20 cellular contexts compared by ENCODE assay signal in the genomic region with DNA sequence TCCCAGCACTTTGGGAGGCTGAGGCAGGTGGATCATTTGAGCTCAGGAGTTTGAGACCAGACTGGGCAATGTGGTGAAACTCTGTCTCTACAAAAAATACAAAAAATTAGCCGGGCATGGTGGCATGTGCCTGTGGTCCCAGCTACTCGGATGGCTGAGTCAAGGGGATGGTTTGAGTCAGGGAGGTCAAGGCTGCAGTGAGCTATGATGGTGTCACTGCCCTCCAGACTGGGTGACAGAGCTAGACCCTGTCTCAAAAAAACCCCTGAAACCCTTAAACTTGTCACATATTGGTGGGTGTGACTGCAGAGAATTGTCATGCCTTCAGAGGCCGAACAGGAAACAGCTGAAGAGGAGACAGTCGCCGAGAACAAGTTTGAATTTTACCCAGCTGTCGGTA. TPM values are rescaled to one million over a fixed set of nuclear protein-coding genes. Genes with fewer than 3 reads are reported as not detected.
A peak's percentile ranks its signal among the peaks of the same experiment; 100 is the strongest.
DNase-seq lines count a peak whose midpoint lies in the region; ATAC-seq and TF ChIP-seq lines count a peak whose summit lies in the region.
"Had no signal": no experiment of that assay in that cellular context is flagged by ENCODE, and none has a peak within 500 bp of the region (broad histone marks: within the 10 kb centered on the region; RNA-seq: fewer than 3 reads in every experiment).

No MANE protein-coding gene starts in this region.

- H3K27me3 Mint-ChIP-seq in activated CD4-positive, alpha-beta memory T cell treated with anti-CD3 and anti-CD28 coated beads for 36 hours, result no peaks in the 10 kb centered on the region
- H3K27me3 Mint-ChIP-seq in activated CD4-positive, alpha-beta memory T cell treated with anti-CD3 and anti-CD28 coated beads, Interleukin-2, amount 10 ng/mL, durations not matched to agents 7 days and 5 days, result no peaks in the 10 kb centered on the region
- no peaks in the 10 kb centered on the region for H3K27me3 Mint-ChIP-seq in activated T-cell treated with anti-CD3 and anti-CD28 coated beads, Interleukin-2, amount 50 U/mL, for 4 hours (ENCODE audit: low read depth)
- peaks cover 0 to 2% (median 0%) of the 10 kb centered on the region in 3 donors for H3K27me3 Mint-ChIP-seq in CD14-positive monocyte (ENCODE audit: low read depth in 3 of 3)
- H3K27me3 Mint-ChIP-seq: IgD-negative memory B cell had no signal

- peaks cover 6% of the 10 kb centered on the region for H3K4me1 Mint-ChIP-seq in activated CD4-positive, alpha-beta memory T cell treated with anti-CD3 and anti-CD28 coated beads for 36 hours (ENCODE audit: low read depth)
- H3K4me1 Mint-ChIP-seq in activated CD4-positive, alpha-beta memory T cell treated with anti-CD3 and anti-CD28 coated beads, Interleukin-2, amount 10 ng/mL, durations not matched to agents 7 days and 5 days, result peaks cover 3% of the 10 kb centered on the region
- peaks cover 12% of the 10 kb centered on the region for H3K4me1 Mint-ChIP-seq in activated T-cell treated with anti-CD3 and anti-CD28 coated beads, Interleukin-2, amount 50 U/mL, for 4 hours (ENCODE audit: low read depth)
- H3K4me1 Mint-ChIP-seq in CD14-positive monocyte, result peaks cover 12% of the 10 kb centered on the region
- H3K4me1 Mint-ChIP-seq: H9 had no signal

- CTCF ChIA-PET in activated CD4-positive, alpha-beta memory T cell treated with anti-CD3 and anti-CD28 coated beads for 36 hours (lab: Charles Lee), result interaction anchor here (1.3 kb wide), 1 partner anchor 18 kb away, joined by 5 read pairs; no protein-coding TSS in a partner anchor
- CTCF ChIA-PET in activated CD4-positive, alpha-beta memory T cell treated with anti-CD3 and anti-CD28 coated beads, Interleukin-2, amount 10 ng/mL, durations not matched to agents 7 days and 5 days (lab: Charles Lee), result no interaction called here

- no peak overlapping the region for H3K4me3 ChIP-seq in ACC112 (ENCODE audit: low read depth, low read length)
- H3K4me3 ChIP-seq: A549 had no signal

- peak overlapping the region; percentile 87; the same call in 1 of the 2 replicates for H3K27ac ChIP-seq in ACC112 (ENCODE audit: low read depth, low read length)
- H3K27ac ChIP-seq: A549 had no signal

- H3K36me3 ChIP-seq in ACC112 (ENCODE audit: insufficient read depth, low read length), result peaks cover 1% of the 10 kb centered on the region; the same call in 1 of the 2 replicates

- H3K27me3 ChIP-seq in ACC112 (ENCODE audit: insufficient read depth, low read length), result no peaks in the 10 kb centered on the region

- H3K9me3 Mint-ChIP-seq in activated CD4-positive, alpha-beta memory T cell treated with anti-CD3 and anti-CD28 coated beads for 36 hours, result no peaks in the 10 kb centered on the region
- H3K9me3 Mint-ChIP-seq in activated CD4-positive, alpha-beta memory T cell treated with anti-CD3 and anti-CD28 coated beads, Interleukin-2, amount 10 ng/mL, durations not matched to agents 7 days and 5 days, result no peaks in the 10 kb centered on the region
- H3K9me3 Mint-ChIP-seq in activated T-cell treated with anti-CD3 and anti-CD28 coated beads, Interleukin-2, amount 50 U/mL, for 4 hours, result no peaks in the 10 kb centered on the region
- no peaks in the 10 kb centered on the region for H3K9me3 Mint-ChIP-seq in CD14-positive monocyte
- H3K9me3 Mint-ChIP-seq: H9, IgD-negative memory B cell had no signal

- ATAC-seq in activated T-cell treated with anti-CD3 and anti-CD28 coated beads, Interleukin-2, amount 50 U/mL, for 4 hours, result peak; percentile 82 to 93
- ATAC-seq in GM21619 (IDR thresholded peaks at IDR 0.05; ENCODE audit: unreplicated experiment), result no peak
- ATAC-seq: A549 had no signal

- peaks cover 4% of the 10 kb centered on the region for H3K36me3 Mint-ChIP-seq in activated CD4-positive, alpha-beta memory T cell treated with anti-CD3 and anti-CD28 coated beads for 36 hours
- peaks cover 9% of the 10 kb centered on the region for H3K36me3 Mint-ChIP-seq in activated CD4-positive, alpha-beta memory T cell treated with anti-CD3 and anti-CD28 coated beads, Interleukin-2, amount 10 ng/mL, durations not matched to agents 7 days and 5 days (ENCODE audit: low read depth)
- peaks cover 16% of the 10 kb centered on the region for H3K36me3 Mint-ChIP-seq in activated T-cell treated with anti-CD3 and anti-CD28 coated beads, Interleukin-2, amount 50 U/mL, for 4 hours (ENCODE audit: insufficient read depth)
- peaks cover 19 to 28% of the 10 kb centered on the region in 2 donors for H3K36me3 Mint-ChIP-seq in CD14-positive monocyte
- H3K36me3 Mint-ChIP-seq: IgD-negative memory B cell had no signal

- POLR2A ChIA-PET in activated CD4-positive, alpha-beta memory T cell treated with anti-CD3 and anti-CD28 coated beads for 36 hours (lab: Charles Lee), result interaction anchor here (0.8 to 1.1 kb wide), 2 partner anchors 14 to 104 kb away, joined by 3 read pairs; a partner anchor contains a TSS
- POLR2A ChIA-PET in activated CD4-positive, alpha-beta memory T cell treated with anti-CD3 and anti-CD28 coated beads, Interleukin-2, amount 10 ng/mL, durations not matched to agents 7 days and 5 days (lab: Charles Lee), result no interaction called here

- peak; percentile 46 for DNase-seq in activated CD4-positive, alpha-beta memory T cell treated with anti-CD3 and anti-CD28 coated beads for 36 hours
- DNase-seq in activated CD4-positive, alpha-beta memory T cell treated with anti-CD3 and anti-CD28 coated beads, Interleukin-2, amount 10 ng/mL, durations not matched to agents 7 days and 5 days, result no peak
- DNase-seq in activated T-cell treated with anti-CD3 and anti-CD28 coated beads, Interleukin-2, amount 50 U/mL, for 4 hours, result no peak
- DNase-seq in stimulated activated CD4-positive, alpha-beta T cell treated with anti-CD3 and anti-CD28 coated beads, Interleukin-4, amount 100 ng/mL, for 24 hours, result peak; percentile 7
- DNase-seq in RPMI8226 (no peak), CD14-positive monocyte (ENCODE audit: low spot score) (no peak)
- DNase-seq: C1 segment of cervical spinal cord, GF-D8, H9, Kasumi-1, MM.1S, NCI-H1105 treated with DMSO at 0.1 percent for 48 hours, NCI-H1694 treated with DMSO at 0.1 percent for 48 hours, NCI-H2107, NCI-H2227 treated with DMSO at 0.1 percent for 48 hours, NCI-H524 treated with DMSO at 0.1 percent for 48 hours had no signal

- TF ChIP-seq CTCF in CD14-positive monocyte (IDR thresholded peaks at IDR 0.05), result no peak

- intact Hi-C loops in activated CD4-positive, alpha-beta memory T cell treated with anti-CD3 and anti-CD28 coated beads for 36 hours (cut with micrococcal nuclease), result no loop called here
- intact Hi-C loops in CD14-positive monocyte (cut with micrococcal nuclease), result no loop called here

- H3K27ac Mint-ChIP-seq in activated CD4-positive, alpha-beta memory T cell treated with anti-CD3 and anti-CD28 coated beads for 36 hours, result no peak overlapping the region
- H3K27ac Mint-ChIP-seq in activated CD4-positive, alpha-beta memory T cell treated with anti-CD3 and anti-CD28 coated beads, Interleukin-2, amount 10 ng/mL, durations not matched to agents 7 days and 5 days, result no peak overlapping the region
- H3K27ac Mint-ChIP-seq in CD14-positive monocyte, result peak overlapping the region in 1 of 7 donors; percentile 51
- H3K27ac Mint-ChIP-seq: H9, IgD-negative memory B cell had no signal

- no peak overlapping the region for H2AFZ ChIP-seq in ACC112 (ENCODE audit: low read length, unreplicated experiment)

- H3K79me2 ChIP-seq in ACC112 (ENCODE audit: control insufficient read depth, insufficient read depth, low read length, unreplicated experiment), result peaks cover 57% of the 10 kb centered on the region

- H3K4me1 ChIP-seq in ACC112 (ENCODE audit: control insufficient read depth, insufficient read depth, low read length, unreplicated experiment), result peaks cover 24% of the 10 kb centered on the region
- H3K4me1 ChIP-seq: A549 had no signal

- H3K4me3 Mint-ChIP-seq in activated CD4-positive, alpha-beta memory T cell treated with anti-CD3 and anti-CD28 coated beads for 36 hours, result no peak overlapping the region
- no peak overlapping the region for H3K4me3 Mint-ChIP-seq in activated CD4-positive, alpha-beta memory T cell treated with anti-CD3 and anti-CD28 coated beads, Interleukin-2, amount 10 ng/mL, durations not matched to agents 7 days and 5 days
- no peak overlapping the region for H3K4me3 Mint-ChIP-seq in activated T-cell treated with anti-CD3 and anti-CD28 coated beads, Interleukin-2, amount 50 U/mL, for 4 hours
- no peak overlapping the region for H3K4me3 Mint-ChIP-seq in CD14-positive monocyte
- H3K4me3 Mint-ChIP-seq: H9, IgD-negative memory B cell had no signal

RNA-seq across cellular contexts. Expression of a gene that starts 13.4 kb away (rescaled TPM):
- total RNA-seq in activated CD4-positive, alpha-beta memory T cell treated with anti-CD3 and anti-CD28 coated beads for 36 hours, result 10 to 100 TPM; 41.5 to 47.9 TPM
- total RNA-seq in activated CD4-positive, alpha-beta memory T cell treated with anti-CD3 and anti-CD28 coated beads, Interleukin-2, amount 10 ng/mL, durations not matched to agents 7 days and 5 days, result 10 to 100 TPM; 88.9 to 91.8 TPM
- total RNA-seq in activated T-cell treated with anti-CD3 and anti-CD28 coated beads, Interleukin-2, amount 50 U/mL, for 4 hours, result 10 to 100 TPM; 76.1 to 98.3 (median 89.5) TPM
- polyA plus RNA-seq in CD14-positive monocyte, result 1 to 10 TPM; 1.1 to 2.6 TPM

Comparison
In these comparisons a context has a peak if more than half of its experiments do, and no peak if none do; other contexts are left out.
1. DNase-seq: peak in activated CD4-positive, alpha-beta memory T cell treated with anti-CD3 and anti-CD28 coated beads for 36 hours (single experiment) and stimulated activated CD4-positive, alpha-beta T cell treated with anti-CD3 and anti-CD28 coated beads, Interleukin-4, amount 100 ng/mL, for 24 hours (single experiment); none in activated CD4-positive, alpha-beta memory T cell treated with anti-CD3 and anti-CD28 coated beads, Interleukin-2, amount 10 ng/mL, durations not matched to agents 7 days and 5 days (single experiment), activated T-cell treated with anti-CD3 and anti-CD28 coated beads, Interleukin-2, amount 50 U/mL, for 4 hours (single experiment), RPMI8226 (single experiment) and CD14-positive monocyte (single experiment).